Comparison of ENCODE assay signal across 22 cellular contexts in genomic region chr14:56998728-56999127, GRCh38.
DNase-seq lines count a peak whose midpoint lies in the region; ATAC-seq, FAIRE-seq and TF ChIP-seq lines count a peak whose summit lies in the region.
"Had no signal": no experiment of that assay in that cellular context is flagged by ENCODE, and none has a peak within 500 bp of the region (broad histone marks: within the 10 kb centered on the region; RNA-seq: fewer than 3 reads in every experiment).

No MANE protein-coding gene starts in this region.

- H3K79me2 ChIP-seq in K562 (ENCODE audit: control insufficient read depth, insufficient read depth, low read length) = no peaks in the 10 kb centered on the region

- no peak for TF ChIP-seq CTCF in K562 (IDR thresholded peaks at IDR 0.05 in 2 of 3, conservative IDR thresholded peaks at IDR 0.05 in 1 of 3; ENCODE audit: insufficient read depth in 2 of 3, low read depth in 1 of 3, low read length in 3 of 3)

- 0 out of 2 replicates have a peak overlapping the region, but pooled peaks have one; percentile 23 for H2AFZ ChIP-seq in K562 (ENCODE audit: low read depth, low read length)
- H2AFZ ChIP-seq: GM23248 had no signal

- no peaks in the 10 kb centered on the region for H3K36me3 ChIP-seq in K562 (ENCODE audit: control insufficient read depth, insufficient read depth, low read length)
- H3K36me3 ChIP-seq: BLaER1 had no signal

- TF ChIP-seq EP300 in K562 (IDR thresholded peaks at IDR 0.05; ENCODE audit: low read length) = no peak

- no peak for FAIRE-seq in K562 (lab: Jason Lieb, UNC)
- FAIRE-seq: GM12878, GM18507, RCC 7860 had no signal

- intact Hi-C loops in K562 (cut with micrococcal nuclease) = no loop called here

- TF ChIP-seq POLR2A in K562 (conservative IDR thresholded peaks at IDR 0.05) = no peak

- DNase-seq in NCI-H748 (lab: John Stamatoyannopoulos, UW; ENCODE audit: unreplicated experiment) (peak; percentile 10), NCI-H748 treated with DMSO at 0.1 percent for 48 hours (lab: John Stamatoyannopoulos, UW) (no peak), K562 (ENCODE audit: extremely low read depth in 1 of 4, low spot score in 3 of 4) (peak in 2 of 4 experiments; percentile 12 to 14), islet precursor cell (peak; percentile 55), AML-193 (lab: John Stamatoyannopoulos, UW) (no peak), AG20443 (ENCODE audit: low spot score) (no peak), NOMO-1 treated with dmso at 0.1 percent for 144 hours (lab: John Stamatoyannopoulos, UW; ENCODE audit: unreplicated experiment) (no peak)
- DNase-seq: CD8-positive, alpha-beta T cell; DND-41; GDM1; GM23248; KBM-7; NCI-H1417 treated with DMSO at 0.1 percent for 48 hours; NCI-H2029 treated with DMSO at 0.1 percent for 48 hours; Right ventricle myocardium superior had no signal

- no TSS peak for BruUV-seq in K562 (replicated peaks; lab: Mats Ljungman, UMichigan)

- no peaks in the 10 kb centered on the region; a peak in 1 of 5 replicates for H3K4me1 ChIP-seq in K562 (replicated peaks in 1 of 2; ENCODE audit: control insufficient read depth in 2 of 2, insufficient read depth in 2 of 2, low read length in 2 of 2)
- H3K4me1 ChIP-seq: BLaER1 had no signal

- CTCF ChIA-PET in K562 (lab: Yijun Ruan, JAX; ENCODE audit: low intra/inter-chr PET ratio) = no interaction called here

- H4K20me1 ChIP-seq in K562 (replicated peaks; ENCODE audit: control insufficient read depth, insufficient read depth, low read length) = no peaks in the 10 kb centered on the region
- H4K20me1 ChIP-seq: BLaER1 had no signal

- H3K9me1 ChIP-seq in K562 (ENCODE audit: control insufficient read depth, insufficient read depth, low read length) = no peaks in the 10 kb centered on the region

- ATAC-seq in K562 (0 out of 3 replicates have a peak, but pooled peaks have one; percentile 33), HG02610 (IDR thresholded peaks at IDR 0.05; ENCODE audit: unreplicated experiment) (no peak)
- ATAC-seq: CD8-positive, alpha-beta T cell; GM12878 had no signal

- H3K4me2 ChIP-seq in K562 (ENCODE audit: insufficient read depth, low read length) = no peak overlapping the region
- H3K4me2 ChIP-seq: BLaER1 had no signal

- no peak overlapping the region for H3K9ac ChIP-seq in K562 (ENCODE audit: insufficient read depth in 1 of 2, low read depth in 2 of 2, low read length in 2 of 2)
- H3K9ac ChIP-seq: BLaER1, GM23248 had no signal

- in situ Hi-C loops in K562 (cut with MboI) = no loop called here

- no peak for TF ChIP-seq RAD21 in K562 (CRISPR knock-in tag; conservative IDR thresholded peaks at IDR 0.05 in 1 of 2, IDR thresholded peaks at IDR 0.05 in 1 of 2)

- WGBS in K562 (ENCODE audit: insufficient coverage, low coverage, missing lambda C conversion rate) = 0% methylated on average over 1 of the region's 1 CpG

- H3K27me3 ChIP-seq in K562 (ENCODE audit: control insufficient read depth in 2 of 2, insufficient read depth in 2 of 2, low read length in 2 of 2) = no peaks in the 10 kb centered on the region
- H3K27me3 ChIP-seq: BLaER1 had no signal

- POLR2A ChIA-PET in K562 (lab: Yijun Ruan, JAX) = interaction anchor here (0.9 kb wide), 1 partner anchor 10 kb away, joined by 3 read pairs; no protein-coding TSS in a partner anchor

- no peak overlapping the region for H3K4me3 ChIP-seq in K562
- H3K4me3 ChIP-seq: BLaER1, GM12878, GM23248, SK-N-MC had no signal

- H3K27ac ChIP-seq in K562 (ENCODE audit: extremely low read depth, low read depth, low read length) = no peak overlapping the region
- H3K27ac ChIP-seq: 22Rv1, BLaER1, GM23248, SK-N-MC had no signal

- H3K9me3 ChIP-seq in K562 (replicated peaks; ENCODE audit: control insufficient read depth, insufficient read depth, low read depth, low read length) = no peaks in the 10 kb centered on the region
- H3K9me3 ChIP-seq: BLaER1 had no signal

TF ChIP-seq in K562, 482 proteins besides CTCF, POLR2A, EP300 and RAD21:
- TF ChIP-seq PURB (CRISPR knock-in tag; IDR thresholded peaks at IDR 0.05; ENCODE audit: low read depth) (no peak), PBX2 (CRISPR knock-in tag; IDR thresholded peaks at IDR 0.05; ENCODE audit: low read depth) (no peak), PBX2 (tag; conservative IDR thresholded peaks at IDR 0.05; ENCODE audit: low read depth) (peak; percentile 92), NFYB (IDR thresholded peaks at IDR 0.05; ENCODE audit: extremely low read depth, insufficient read length) (peak; percentile 4), MEIS2 (IDR thresholded peaks at IDR 0.05; ENCODE audit: partially characterized antibody) (peak; percentile 75)

Comparison
In these comparisons a context has a peak if more than half of its experiments do, and no peak if none do; other contexts are left out.
1. DNase-seq: peak in NCI-H748 (single experiment) and islet precursor cell (single experiment); none in NCI-H748 treated with DMSO at 0.1 percent for 48 hours (single experiment), AML-193 (0 of 2), AG20443 (single experiment) and NOMO-1 treated with dmso at 0.1 percent for 144 hours (single experiment).